Comparison of ENCODE assay signal across 16 cellular contexts in genomic region chr2:8036366-8036765, GRCh38.
A peak's percentile ranks its signal among the peaks of the same experiment; 100 is the strongest.
DNase-seq lines count a peak whose midpoint lies in the region; ATAC-seq, FAIRE-seq and TF ChIP-seq lines count a peak whose summit lies in the region.
"Had no signal": no experiment of that assay in that cellular context is flagged by ENCODE, and none has a peak within 500 bp of the region (broad histone marks: within the 10 kb centered on the region; RNA-seq: fewer than 3 reads in every experiment).

No MANE protein-coding gene starts in this region.

- H3K27me3 ChIP-seq in kidney epithelial cell (ENCODE audit: control insufficient read depth, insufficient read depth, low read length): no peaks in the 10 kb centered on the region
- H3K27me3 ChIP-seq: BE2C, spleen, tibial nerve had no signal

- ATAC-seq in HG02678 (IDR thresholded peaks at IDR 0.05; ENCODE audit: unreplicated experiment): peak; percentile 49

- H3K36me3 ChIP-seq in kidney epithelial cell (ENCODE audit: control insufficient read depth, insufficient read depth, low read length): no peaks in the 10 kb centered on the region
- H3K36me3 ChIP-seq: BE2C, spleen, tibial nerve had no signal

- DNase-seq in GM18507 (ENCODE audit: extremely low spot score, insufficient read length, low read depth): no peak
- peak; percentile 18 for DNase-seq in HT1080 (ENCODE audit: low read depth)
- DNase-seq in kidney epithelial cell (ENCODE audit: low read depth): peak; percentile 60
- DNase-seq in stimulated activated naive CD4-positive, alpha-beta T cell (lab: John Stamatoyannopoulos, UW): no peak
- DNase-seq in NCI-H1694 (lab: John Stamatoyannopoulos, UW): no peak
- no peak for DNase-seq in RPMI8226
- DNase-seq: activated effector memory CD4-positive, alpha-beta T cell treated with Interleukin-2 at 50 U/mL for 16 hours; BE2C; caudate nucleus; NCI-H524 treated with DMSO at 0.1 percent for 48 hours; OCI-M1; spleen; stimulated activated naive CD4-positive, alpha-beta T cell treated with Interleukin-2 at 50 U/mL for 16 hours had no signal

- no peak for TF ChIP-seq CTCF in kidney epithelial cell (IDR thresholded peaks at IDR 0.05; ENCODE audit: insufficient read depth, low read length, poor library complexity, severe bottlenecking)

- peak; percentile 72 for FAIRE-seq in GM18507 (lab: Jason Lieb, UNC)
- FAIRE-seq: keratinocyte had no signal

- H3K4me3 ChIP-seq in kidney epithelial cell (ENCODE audit: low read depth, low read length): no peak overlapping the region
- H3K4me3 ChIP-seq: spleen, tibial nerve had no signal

Comparison
In these comparisons a context has a peak if more than half of its experiments do, and no peak if none do; other contexts are left out.
1. DNase-seq: peak in HT1080 (single experiment) and kidney epithelial cell (single experiment); none in GM18507 (single experiment), stimulated activated naive CD4-positive, alpha-beta T cell (0 of 6), NCI-H1694 (single experiment) and RPMI8226 (single experiment).